ENCODE assay signal across 8 cellular contexts in genomic region chr17:82449136-82449882, GRCh38. TPM values are rescaled to one million over a fixed set of nuclear protein-coding genes. Genes with fewer than 3 reads are reported as not detected.
A peak's percentile ranks its signal among the peaks of the same experiment; 100 is the strongest.
DNase-seq lines count a peak whose midpoint lies in the region; ATAC-seq and TF ChIP-seq lines count a peak whose summit lies in the region.

No MANE protein-coding gene starts in this region.

- peaks cover 4% of the 10 kb centered on the region for H3K27me3 Mint-ChIP-seq in nephron progenitor cell (ENCODE audit: low read depth, poor library complexity)

- H3K36me3 ChIP-seq in ACC112 (ENCODE audit: insufficient read depth, low read length) (no peaks in the 10 kb centered on the region), suprapubic skin (no peaks in the 10 kb centered on the region)

- peak; percentile 78 for DNase-seq in GM19238 (ENCODE audit: insufficient read length, low spot score)
- no peak for DNase-seq in coronary artery (ENCODE audit: low spot score)
- no peak for DNase-seq in nephron progenitor cell
- peak in 1 of 2 donors; percentile 78 for DNase-seq in suprapubic skin (ENCODE audit: low spot score in 2 of 2)
- no peak for DNase-seq in hippocampal formation (lab: John Stamatoyannopoulos, UW)

- H3K27me3 ChIP-seq in ACC112 (ENCODE audit: insufficient read depth, low read length) = no peaks in the 10 kb centered on the region
- no peaks in the 10 kb centered on the region for H3K27me3 ChIP-seq in suprapubic skin

- 75% methylated on average over 20 of the region's 29 CpGs for WGBS in suprapubic skin

- no peaks in the 10 kb centered on the region for H3K9me3 ChIP-seq in suprapubic skin

- peaks cover 18% of the 10 kb centered on the region for H3K79me2 ChIP-seq in ACC112 (ENCODE audit: control insufficient read depth, insufficient read depth, low read length, unreplicated experiment)

- H3K27ac ChIP-seq in ACC112 (ENCODE audit: low read depth, low read length) (no peak overlapping the region), coronary artery (peak overlapping the region in 1 of 2 donors; percentile 94), suprapubic skin (peak overlapping the region; percentile 80)

- TF ChIP-seq CTCF in coronary artery (IDR thresholded peaks at IDR 0.05) (no peak), nephron progenitor cell (IDR thresholded peaks at IDR 0.05) (no peak), suprapubic skin (IDR thresholded peaks at IDR 0.05) (no peak)

- H3K4me1 Mint-ChIP-seq in nephron progenitor cell = peaks cover 19% of the 10 kb centered on the region

- ATAC-seq in HG03457 (IDR thresholded peaks at IDR 0.05; ENCODE audit: unreplicated experiment) = peak; percentile 37
- ATAC-seq in activated CD4-positive, CD25-positive, alpha-beta regulatory T cell treated with anti-CD3 and anti-CD28 coated beads, Interleukin-2, amount 50 U/mL, for 24 hours = peak; percentile 57 to 60

- peaks cover 5% of the 10 kb centered on the region for H3K4me1 ChIP-seq in ACC112 (ENCODE audit: control insufficient read depth, insufficient read depth, low read length, unreplicated experiment)
- peaks cover 46% of the 10 kb centered on the region for H3K4me1 ChIP-seq in suprapubic skin

- H3K36me3 Mint-ChIP-seq in nephron progenitor cell (ENCODE audit: low read depth) = peaks cover 21% of the 10 kb centered on the region

- no peak overlapping the region for H2AFZ ChIP-seq in ACC112 (ENCODE audit: low read length, unreplicated experiment)

- peaks cover 37% of the 10 kb centered on the region for H3K9me3 Mint-ChIP-seq in nephron progenitor cell

- H3K4me3 Mint-ChIP-seq in nephron progenitor cell = peak overlapping the region; percentile 87

- H3K27ac Mint-ChIP-seq in nephron progenitor cell = peak overlapping the region; percentile 67

- TF ChIP-seq EP300 in suprapubic skin (IDR thresholded peaks at IDR 0.05) = no peak

- H3K4me3 ChIP-seq in ACC112 (ENCODE audit: low read depth, low read length) (peak overlapping the region; percentile 86), coronary artery (peak overlapping the region; percentile 92), suprapubic skin (peak overlapping the region; percentile 64)

- TF ChIP-seq POLR2A in suprapubic skin (IDR thresholded peaks at IDR 0.05) = no peak

RNA-seq across cellular contexts. Expression of gene CYBC1, which starts 1.2 kb away (rescaled TPM):
- 10 to 100 TPM; 36.4 to 53.1 (median 45.6) TPM for total RNA-seq in suprapubic skin

RNA-seq across cellular contexts. Expression of gene NARF, which starts 9.2 kb away (rescaled TPM):
- total RNA-seq in suprapubic skin = 100 to 1,000 TPM in 1 of 4 donors, 10 to 100 TPM in 3; 37.6 to 105 (median 44.7) TPM

RNA-seq across cellular contexts. Expression of gene OGFOD3, which starts 30.9 kb away (rescaled TPM):
- total RNA-seq in suprapubic skin = 10 to 100 TPM; 13.0 to 33.5 (median 20.0) TPM

RNA-seq across cellular contexts. Expression of gene HEXD, which starts 31.2 kb away (rescaled TPM):
- total RNA-seq in suprapubic skin = 10 to 100 TPM; 28.1 to 84.6 (median 33.4) TPM
